9 cellular contexts compared by ENCODE assay signal in genomic region chr10:32149257-32149955, GRCh38.
DNase-seq lines count a peak whose midpoint lies in the region; ATAC-seq and TF ChIP-seq lines count a peak whose summit lies in the region.
"Had no signal": no experiment of that assay in that cellular context is flagged by ENCODE, and none has a peak within 500 bp of the region (broad histone marks: within the 10 kb centered on the region; RNA-seq: fewer than 3 reads in every experiment).

No MANE protein-coding gene starts in this region.

- H3K27ac ChIP-seq in endodermal cell (ENCODE audit: low read depth, low read length) = no peak overlapping the region

- H3K4me1 ChIP-seq in endodermal cell (ENCODE audit: control insufficient read depth, insufficient read depth, low read length) = peaks cover 4% of the 10 kb centered on the region

- peak; percentile 97 for ATAC-seq in GM18867 (IDR thresholded peaks at IDR 0.05; ENCODE audit: unreplicated experiment)
- ATAC-seq in GM19324 (IDR thresholded peaks at IDR 0.05; ENCODE audit: low FRiP score, unreplicated experiment) = no peak

- H3K27me3 ChIP-seq in endodermal cell (ENCODE audit: control insufficient read depth, insufficient read depth, low read length, poor library complexity, severe bottlenecking) = no peaks in the 10 kb centered on the region

- peak; percentile 79 for DNase-seq in HCEC 1CT
- peak; percentile 28 for DNase-seq in NCI-H446 treated with DMSO at 0.1 percent for 48 hours (lab: John Stamatoyannopoulos, UW)
- peak; percentile 49 for DNase-seq in endodermal cell
- DNase-seq in putamen (ENCODE audit: low spot score) = peak; percentile 28
- DNase-seq in RPMI8226 = no peak
- DNase-seq in activated CD4-positive, CD25-positive, alpha-beta regulatory T cell (lab: John Stamatoyannopoulos, UW) = no peak
- DNase-seq: activated B cell treated with CpG ODN at 0.5 μM for 24 hours had no signal

- 77 to 78% methylated on average over 8 of the region's 8 CpGs for WGBS in endodermal cell (ENCODE audit: insufficient coverage in 1 of 2, insufficient read length in 1 of 2), 2 experiments

- no peaks in the 10 kb centered on the region for H3K27me3 Mint-ChIP-seq in endodermal cell (ENCODE audit: insufficient read depth)
- H3K27me3 Mint-ChIP-seq: activated B cell treated with CpG ODN at 0.5 μM for 24 hours had no signal

- no peak overlapping the region for H3K4me3 ChIP-seq in endodermal cell (ENCODE audit: low read length)

- H3K9ac ChIP-seq in endodermal cell (ENCODE audit: extremely low read depth, low read length, poor library complexity, severe bottlenecking) = no peak overlapping the region

- peak overlapping the region; percentile 67 for H3K27ac Mint-ChIP-seq in endodermal cell
- H3K27ac Mint-ChIP-seq: activated B cell treated with CpG ODN at 0.5 μM for 24 hours had no signal

- H3K36me3 ChIP-seq in endodermal cell (ENCODE audit: control insufficient read depth, insufficient read depth, low read length) = no peaks in the 10 kb centered on the region

- H3K4me3 Mint-ChIP-seq in endodermal cell = no peak overlapping the region
- H3K4me3 Mint-ChIP-seq: activated B cell treated with CpG ODN at 0.5 μM for 24 hours had no signal

- H3K4me1 Mint-ChIP-seq in endodermal cell = peaks cover 22% of the 10 kb centered on the region
- H3K4me1 Mint-ChIP-seq: activated B cell treated with CpG ODN at 0.5 μM for 24 hours had no signal

- H3K9me3 Mint-ChIP-seq in endodermal cell = peaks cover 21% of the 10 kb centered on the region

- H3K36me3 Mint-ChIP-seq in endodermal cell (ENCODE audit: low read depth) = peaks cover 4% of the 10 kb centered on the region

- H3K9me3 ChIP-seq in endodermal cell (ENCODE audit: control insufficient read depth, low read length) = peaks cover 24% of the 10 kb centered on the region

- TF ChIP-seq CTCF in endodermal cell (conservative IDR thresholded peaks at IDR 0.05) = peak; percentile 23

Comparison
In these comparisons a context has a peak if more than half of its experiments do, and no peak if none do; other contexts are left out.
1. DNase-seq: peak in HCEC 1CT (single experiment), NCI-H446 treated with DMSO at 0.1 percent for 48 hours (single experiment), endodermal cell (single experiment) and putamen (single experiment); none in RPMI8226 (single experiment) and activated CD4-positive, CD25-positive, alpha-beta regulatory T cell (0 of 4).